Comparison of ENCODE assay signal across 12 cellular contexts in the genomic region with DNA sequence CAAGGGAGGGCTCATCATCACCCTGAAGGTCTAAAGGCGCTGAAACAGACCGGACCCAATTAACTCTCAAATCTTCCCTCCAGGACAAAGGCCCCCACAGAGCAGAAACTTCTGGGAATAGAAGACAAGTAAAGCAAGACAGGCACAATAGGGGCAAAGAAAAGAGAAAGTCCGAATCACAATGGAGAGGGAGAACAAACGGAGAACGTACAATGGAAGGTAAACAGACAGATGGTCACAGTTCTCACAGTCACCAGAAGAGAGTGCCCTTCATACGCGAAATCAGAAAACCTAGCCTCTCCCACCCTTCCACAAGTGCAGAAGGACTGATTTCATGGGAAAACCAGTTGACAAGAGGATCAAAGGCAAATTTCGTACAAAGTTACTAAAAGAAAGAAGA. TPM values are rescaled to one million over a fixed set of nuclear protein-coding genes. Genes with fewer than 3 reads are reported as not detected.
"Had no signal": no experiment of that assay in that cellular context is flagged by ENCODE, and none has a peak within 500 bp of the region (broad histone marks: within the 10 kb centered on the region; RNA-seq: fewer than 3 reads in every experiment).

No MANE protein-coding gene starts in this region.

RNA-seq across cellular contexts. Expression of gene PNMA6F, which starts 35.9 kb away (rescaled TPM):
- total RNA-seq: OCI-LY7, PC-3, PC-9, Peyer's patch, Right ventricle myocardium inferior, Right ventricle myocardium superior, RPMI7951, SJCRH30, SJSA1, SK-MEL-5, T-cell had no signal
- polyA plus RNA-seq: SK-N-SH had no signal
